Comparison of ENCODE assay signal across 8 cellular contexts in the genomic region with DNA sequence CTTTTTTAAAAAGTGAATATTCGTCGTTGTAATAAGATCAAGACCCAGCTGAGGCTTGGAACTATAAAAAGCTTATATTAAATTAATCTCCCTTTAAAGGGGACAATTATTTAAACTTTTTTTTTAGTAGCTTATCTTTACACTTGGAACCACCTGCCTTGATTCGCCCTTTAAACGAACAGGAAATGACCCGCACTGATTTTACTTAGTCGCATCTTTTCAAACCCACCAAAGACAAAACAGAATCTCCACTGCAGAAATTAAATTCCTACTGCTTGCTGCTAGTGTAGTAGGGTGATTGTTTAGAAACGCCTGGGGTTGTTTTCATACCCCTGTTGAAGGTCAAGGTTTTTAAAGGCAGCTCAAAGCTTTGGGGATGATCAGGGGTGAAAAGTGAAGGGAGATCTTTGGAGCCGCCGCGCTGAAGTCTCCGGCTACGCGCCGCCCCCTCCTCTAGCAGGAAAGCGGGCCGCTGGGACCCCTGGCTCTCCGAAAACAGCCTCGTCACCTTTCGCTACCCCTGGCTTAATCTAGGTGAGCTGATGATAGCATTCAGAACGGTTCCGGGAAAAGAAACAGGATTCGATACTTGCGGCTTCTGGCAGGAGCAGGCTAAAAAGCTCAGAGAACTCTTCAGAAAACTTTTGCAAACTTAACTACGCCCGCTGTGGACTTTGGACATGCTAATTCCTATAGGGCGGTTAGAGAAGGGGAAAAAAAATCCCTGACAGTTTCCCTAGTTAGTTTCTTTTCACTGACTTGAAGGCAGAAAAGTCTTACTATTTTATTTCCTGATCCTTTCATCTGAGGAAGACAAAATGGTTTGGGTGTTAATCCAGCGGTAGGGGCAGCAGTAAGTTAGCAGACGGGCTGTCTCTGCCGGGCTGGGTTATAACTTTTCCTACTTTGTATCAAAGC.
DNase-seq lines count a peak whose midpoint lies in the region; ATAC-seq and TF ChIP-seq lines count a peak whose summit lies in the region.

No MANE protein-coding gene starts in this region.

- H3K4me3 ChIP-seq in foreskin fibroblast (ENCODE audit: low read depth in 1 of 2, low read length in 2 of 2) (peak overlapping the region; percentile 79 to 93), gastrocnemius medialis (peak overlapping the region; percentile 69 to 74 (median 69))

- no peak for ATAC-seq in WTC11
- no peak for ATAC-seq in gastrocnemius medialis
- no peak for ATAC-seq in GM18502 (IDR thresholded peaks at IDR 0.05; ENCODE audit: poor library complexity, unreplicated experiment)
- no peak for ATAC-seq in HG03520 (IDR thresholded peaks at IDR 0.05; ENCODE audit: unreplicated experiment)

- no peaks in the 10 kb centered on the region for H3K9me3 ChIP-seq in gastrocnemius medialis

- peaks cover 9 to 30% (median 27%) of the 10 kb centered on the region in 3 donors for H3K27me3 ChIP-seq in gastrocnemius medialis

- TF ChIP-seq CTCF in WTC11 (IDR thresholded peaks at IDR 0.05) (no peak), foreskin fibroblast (IDR thresholded peaks at IDR 0.05; ENCODE audit: low read depth, low read length) (no peak), gastrocnemius medialis (IDR thresholded peaks at IDR 0.05 in 4 of 5, conservative IDR thresholded peaks at IDR 0.05 in 1 of 5) (peak in 1 of 5 experiments; percentile 9)

- H3K4me1 Mint-ChIP-seq in WTC11 = peaks cover 25% of the 10 kb centered on the region

- H3K9me3 Mint-ChIP-seq in WTC11 = no peaks in the 10 kb centered on the region

- peaks cover 80% of the 10 kb centered on the region for H3K27me3 Mint-ChIP-seq in WTC11 (ENCODE audit: low read depth)

- H3K36me3 ChIP-seq in gastrocnemius medialis = no peaks in the 10 kb centered on the region

- peak; percentile 15 for DNase-seq in activated naive CD4-positive, alpha-beta T cell treated with Interleukin-2 at 50 U/mL for 16 hours
- no peak for DNase-seq in activated naive CD4-positive, alpha-beta T cell (lab: John Stamatoyannopoulos, UW)
- DNase-seq in WTC11 (ENCODE audit: low spot score) (peak; percentile 47), foreskin fibroblast (no peak), gastrocnemius medialis (no peak), GM19238 (ENCODE audit: insufficient read length, low spot score) (no peak)

- no peak for TF ChIP-seq POLR2A in gastrocnemius medialis (IDR thresholded peaks at IDR 0.05)

- peak overlapping the region; percentile 87 for H3K4me3 Mint-ChIP-seq in WTC11

- POLR2A ChIA-PET in WTC11 (lab: Charles Lee) = interaction anchor here (0.9 to 1.1 kb wide), 2 partner anchors 18 to 140 kb away, joined by 3 read pairs; no protein-coding TSS in a partner anchor

- intact Hi-C loops in gastrocnemius medialis (cut with DNase I; ENCODE audit: low total_unique reads) = loop anchor here (5.0 to 10.0 kb wide), 3 partner anchors 271 to 1436 kb away; partner anchors contain the start of genes MORC3 and RCAN1

- CTCF ChIA-PET in WTC11 (lab: Charles Lee) = interaction anchor here (0.7 to 6.5 kb wide), 7 partner anchors 28 to 954 kb away, joined by 3 to 80 read pairs (median 4); no protein-coding TSS in a partner anchor

- in situ Hi-C loops in gastrocnemius medialis (cut with MboI; ENCODE audit: low sequenced_read_pairs in 4 of 4) = loop anchor here (5.0 to 10.0 kb wide), 5 partner anchors 91 to 1049 kb away; no protein-coding TSS in a partner anchor

- peaks cover 12 to 36% of the 10 kb centered on the region in 2 donors for H3K4me1 ChIP-seq in gastrocnemius medialis

- H3K27ac ChIP-seq in gastrocnemius medialis = peak overlapping the region; percentile 76 to 91 (median 82)

- H3K27ac Mint-ChIP-seq in WTC11 = no peak overlapping the region

- no peaks in the 10 kb centered on the region for H3K36me3 Mint-ChIP-seq in WTC11

TF ChIP-seq in WTC11, 78 proteins besides CTCF, POLR2A, EP300 and RAD21:
- no peak for TF ChIP-seq AFF4 (CRISPR knock-in tag; IDR thresholded peaks at IDR 0.05; ENCODE audit: borderline replicate concordance)
- TF ChIP-seq, protein P1, sequence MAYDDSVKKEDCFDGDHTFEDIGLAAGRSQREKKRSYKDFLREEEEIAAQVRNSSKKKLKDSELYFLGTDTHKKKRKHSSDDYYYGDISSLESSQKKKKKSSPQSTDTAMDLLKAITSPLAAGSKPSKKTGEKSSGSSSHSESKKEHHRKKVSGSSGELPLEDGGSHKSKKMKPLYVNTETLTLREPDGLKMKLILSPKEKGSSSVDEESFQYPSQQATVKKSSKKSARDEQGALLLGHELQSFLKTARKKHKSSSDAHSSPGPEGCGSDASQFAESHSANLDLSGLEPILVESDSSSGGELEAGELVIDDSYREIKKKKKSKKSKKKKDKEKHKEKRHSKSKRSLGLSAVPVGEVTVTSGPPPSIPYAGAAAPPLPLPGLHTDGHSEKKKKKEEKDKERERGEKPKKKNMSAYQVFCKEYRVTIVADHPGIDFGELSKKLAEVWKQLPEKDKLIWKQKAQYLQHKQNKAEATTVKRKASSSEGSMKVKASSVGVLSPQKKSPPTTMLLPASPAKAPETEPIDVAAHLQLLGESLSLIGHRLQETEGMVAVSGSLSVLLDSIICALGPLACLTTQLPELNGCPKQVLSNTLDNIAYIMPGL (CRISPR knock-in tag; IDR thresholded peaks at IDR 0.05) = no peak
- TF ChIP-seq, protein P2, sequence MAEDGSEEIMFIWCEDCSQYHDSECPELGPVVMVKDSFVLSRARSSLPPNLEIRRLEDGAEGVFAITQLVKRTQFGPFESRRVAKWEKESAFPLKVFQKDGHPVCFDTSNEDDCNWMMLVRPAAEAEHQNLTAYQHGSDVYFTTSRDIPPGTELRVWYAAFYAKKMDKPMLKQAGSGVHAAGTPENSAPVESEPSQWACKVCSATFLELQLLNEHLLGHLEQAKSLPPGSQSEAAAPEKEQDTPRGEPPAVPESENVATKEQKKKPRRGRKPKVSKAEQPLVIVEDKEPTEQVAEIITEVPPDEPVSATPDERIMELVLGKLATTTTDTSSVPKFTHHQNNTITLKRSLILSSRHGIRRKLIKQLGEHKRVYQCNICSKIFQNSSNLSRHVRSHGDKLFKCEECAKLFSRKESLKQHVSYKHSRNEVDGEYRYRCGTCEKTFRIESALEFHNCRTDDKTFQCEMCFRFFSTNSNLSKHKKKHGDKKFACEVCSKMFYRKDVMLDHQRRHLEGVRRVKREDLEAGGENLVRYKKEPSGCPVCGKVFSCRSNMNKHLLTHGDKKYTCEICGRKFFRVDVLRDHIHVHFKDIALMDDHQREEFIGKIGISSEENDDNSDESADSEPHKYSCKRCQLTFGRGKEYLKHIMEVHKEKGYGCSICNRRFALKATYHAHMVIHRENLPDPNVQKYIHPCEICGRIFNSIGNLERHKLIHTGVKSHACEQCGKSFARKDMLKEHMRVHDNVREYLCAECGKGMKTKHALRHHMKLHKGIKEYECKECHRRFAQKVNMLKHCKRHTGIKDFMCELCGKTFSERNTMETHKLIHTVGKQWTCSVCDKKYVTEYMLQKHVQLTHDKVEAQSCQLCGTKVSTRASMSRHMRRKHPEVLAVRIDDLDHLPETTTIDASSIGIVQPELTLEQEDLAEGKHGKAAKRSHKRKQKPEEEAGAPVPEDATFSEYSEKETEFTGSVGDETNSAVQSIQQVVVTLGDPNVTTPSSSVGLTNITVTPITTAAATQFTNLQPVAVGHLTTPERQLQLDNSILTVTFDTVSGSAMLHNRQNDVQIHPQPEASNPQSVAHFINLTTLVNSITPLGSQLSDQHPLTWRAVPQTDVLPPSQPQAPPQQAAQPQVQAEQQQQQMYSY (CRISPR knock-in tag; IDR thresholded peaks at IDR 0.05) = no peak
- no peak for TF ChIP-seq FOXK1 (CRISPR knock-in tag; IDR thresholded peaks at IDR 0.05)

Comparison
In these comparisons a context has a peak if more than half of its experiments do, and no peak if none do; other contexts are left out.
1. DNase-seq: peak in activated naive CD4-positive, alpha-beta T cell treated with Interleukin-2 at 50 U/mL for 16 hours (single experiment) and WTC11 (single experiment); none in activated naive CD4-positive, alpha-beta T cell (0 of 4), foreskin fibroblast (0 of 2), gastrocnemius medialis (0 of 2) and GM19238 (single experiment).